ENCODE assay signal across 9 cellular contexts in genomic region chr7:22723171-22723601, GRCh38. TPM values are rescaled to one million over a fixed set of nuclear protein-coding genes. Genes with fewer than 3 reads are reported as not detected.
DNase-seq lines count a peak whose midpoint lies in the region; ATAC-seq lines count a peak whose summit lies in the region.
"Had no signal": no experiment of that assay in that cellular context is flagged by ENCODE, and none has a peak within 500 bp of the region (broad histone marks: within the 10 kb centered on the region; RNA-seq: fewer than 3 reads in every experiment).

No MANE protein-coding gene starts in this region.

- H3K9ac ChIP-seq in GM23248, result peak overlapping the region; percentile 36; the same call in 1 of the 2 replicates
- no peak overlapping the region for H3K9ac ChIP-seq in rectal smooth muscle tissue (ENCODE audit: low read length)
- H3K9ac ChIP-seq: KMS-11 had no signal

- in situ Hi-C loops in GM23248 (cut with MboI), result loop anchor here (10.0 kb wide), 1 partner anchor 332 kb away; no protein-coding TSS in a partner anchor

- WGBS in GM23248 (ENCODE audit: low coverage in 1 of 2, low lambda C conversion rate in 2 of 2, missing lambda C conversion rate in 2 of 2), 2 experiments, result 13 to 16% methylated on average over 2 of the region's 2 CpGs

- peaks cover 9% of the 10 kb centered on the region for H3K79me2 ChIP-seq in GM23248 (ENCODE audit: insufficient read depth)

- H3K27ac ChIP-seq in GM23248, result peak overlapping the region; percentile 22
- peak overlapping the region; percentile 44 for H3K27ac ChIP-seq in rectal smooth muscle tissue (ENCODE audit: low read depth, low read length)
- H3K27ac ChIP-seq: KMS-11 had no signal

- H3K4me1 ChIP-seq in GM23248 (ENCODE audit: insufficient read depth), result peaks cover 44% of the 10 kb centered on the region
- peaks cover 13% of the 10 kb centered on the region for H3K4me1 ChIP-seq in rectal smooth muscle tissue (ENCODE audit: control insufficient read depth, insufficient read depth, low read length)

- H3F3A ChIP-seq in GM23248 (ENCODE audit: insufficient read depth), result peaks cover 36% of the 10 kb centered on the region

- no peaks in the 10 kb centered on the region for H3K36me3 ChIP-seq in GM23248 (ENCODE audit: low read depth)
- no peaks in the 10 kb centered on the region for H3K36me3 ChIP-seq in rectal smooth muscle tissue (ENCODE audit: control insufficient read depth, insufficient read depth, low read length)

- 0 out of 2 replicates have a peak overlapping the region, but pooled peaks have one; percentile 1 for H3K4me3 ChIP-seq in GM23248
- peak overlapping the region; percentile 34 for H3K4me3 ChIP-seq in rectal smooth muscle tissue (ENCODE audit: low read length)

- no peaks in the 10 kb centered on the region for H4K20me1 ChIP-seq in GM23248 (ENCODE audit: insufficient read depth)

- peak; percentile 58 for DNase-seq in GM23248
- DNase-seq in SKM-1 treated with dmso at 0.1 percent for 144 hours (lab: John Stamatoyannopoulos, UW; ENCODE audit: unreplicated experiment), result peak; percentile 60
- DNase-seq in cardiac septum (ENCODE audit: low spot score), result peak; percentile 90
- DNase-seq in mesenteric fat pad (ENCODE audit: low spot score), result no peak
- DNase-seq in DMS79 treated with DMSO at 0.1 percent for 48 hours (lab: John Stamatoyannopoulos, UW), result no peak
- no peak for DNase-seq in activated T-cell treated with anti-CD3 and anti-CD28 coated beads for 4 hours

- intact Hi-C loops in cardiac septum (cut with DNase I), result loop anchor here (10.0 kb wide), 1 partner anchor 132 kb away; no protein-coding TSS in a partner anchor

- peak overlapping the region; percentile 34 for H3K4me2 ChIP-seq in GM23248 (ENCODE audit: unreplicated experiment)
- H3K4me2 ChIP-seq: KMS-11 had no signal

- H3K9me2 ChIP-seq in GM23248 (ENCODE audit: insufficient read depth), result no peaks in the 10 kb centered on the region

- H3K9me3 ChIP-seq in GM23248 (ENCODE audit: low read depth), result no peaks in the 10 kb centered on the region

- peak overlapping the region; percentile 39 for H2AFZ ChIP-seq in GM23248

- H3K27me3 ChIP-seq in GM23248 (replicated peaks; ENCODE audit: insufficient read depth) (no peaks in the 10 kb centered on the region), rectal smooth muscle tissue (ENCODE audit: control insufficient read depth, insufficient read depth, low read length) (no peaks in the 10 kb centered on the region)

- no peak for ATAC-seq in HG03439 (IDR thresholded peaks at IDR 0.05; ENCODE audit: unreplicated experiment)

RNA-seq across cellular contexts. Expression of gene IL6, which starts 3.8 kb away (rescaled TPM):
- total RNA-seq in GM23248 (2014; rRNA removed; shearing (Covaris generic)), result 15.3 and 18.7 TPM in 2 replicates
- 29.0 and 30.6 TPM in 2 replicates for polyA plus RNA-seq in GM23248 (2016; fragmentation: Nextera tagmentation; extraction: Ambion mirVana)
- 5.8 TPM for total RNA-seq in cardiac septum
- total RNA-seq in mesenteric fat pad, result 385 TPM

Comparison
In these comparisons a context has a peak if more than half of its experiments do, and no peak if none do; other contexts are left out.
1. DNase-seq: peak in GM23248 (single experiment), SKM-1 treated with dmso at 0.1 percent for 144 hours (single experiment) and cardiac septum (single experiment); none in mesenteric fat pad (single experiment), DMS79 treated with DMSO at 0.1 percent for 48 hours (single experiment) and activated T-cell treated with anti-CD3 and anti-CD28 coated beads for 4 hours (single experiment).
2. RNA of gene IL6, which starts 3.8 kb away (total RNA-seq): 385 TPM in mesenteric fat pad (single experiment); 15.3 to 18.7 TPM in GM23248 and 5.8 TPM in cardiac septum (single experiment); every median in the first group is over 10 times any median in the second.